ENCODE assay signal across 8 cellular contexts in the genomic region with DNA sequence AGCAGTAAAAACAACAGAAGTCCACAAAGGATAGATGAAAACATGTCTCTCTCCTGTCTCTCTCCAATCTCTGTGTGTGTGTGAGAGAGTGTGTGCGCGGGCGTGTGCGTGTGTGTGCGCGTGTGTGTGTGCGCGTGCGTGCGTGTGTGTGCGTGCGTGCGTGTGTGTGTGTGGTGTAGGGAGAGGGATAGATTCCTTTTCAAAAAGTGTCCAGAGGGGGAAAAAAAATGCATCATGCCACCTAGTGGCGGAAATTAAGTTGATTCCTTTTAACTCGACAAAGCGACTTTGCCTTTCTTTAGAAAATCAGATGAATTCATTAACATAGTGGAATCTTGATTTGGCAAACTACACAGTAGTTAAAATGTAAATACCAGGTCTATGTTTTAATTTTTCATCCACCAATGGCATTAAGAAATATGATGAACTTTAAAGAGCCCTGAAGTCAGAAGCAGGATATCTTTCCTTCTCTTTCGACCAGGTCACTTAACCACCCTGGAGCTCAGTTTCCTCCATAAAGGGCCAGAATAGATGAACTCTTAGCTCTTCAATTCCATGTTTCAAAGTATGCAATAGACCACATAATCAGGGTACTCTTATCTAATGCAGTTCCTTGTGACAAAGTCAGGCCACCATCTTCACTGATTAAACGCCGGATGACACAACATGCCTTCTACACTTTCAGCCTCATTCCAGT.
DNase-seq lines count a peak whose midpoint lies in the region; ATAC-seq and TF ChIP-seq lines count a peak whose summit lies in the region.

No MANE protein-coding gene starts in this region.

- no peaks in the 10 kb centered on the region for H3K79me2 ChIP-seq in mesendoderm (ENCODE audit: control insufficient read depth, insufficient read depth, low read length)

- H3K79me1 ChIP-seq in mesendoderm (ENCODE audit: low read length), result no peaks in the 10 kb centered on the region

- peak; percentile 58 for TF ChIP-seq CTCF in AG09309 (IDR thresholded peaks at IDR 0.05; ENCODE audit: control insufficient read depth, insufficient read depth, low read depth, low read length, missing control alignments)
- peak; percentile 44; the same call in 1 of the 2 replicates for TF ChIP-seq CTCF in GM12875 (IDR thresholded peaks at IDR 0.05; ENCODE audit: borderline replicate concordance, insufficient read depth, low read depth, low read length)
- TF ChIP-seq CTCF in endothelial cell (IDR thresholded peaks at IDR 0.05; ENCODE audit: unreplicated experiment), result peak; percentile 61
- peak; percentile 50 for TF ChIP-seq CTCF in upper lobe of right lung (IDR thresholded peaks at IDR 0.05)

- no peak overlapping the region for H2BK120ac ChIP-seq in mesendoderm (ENCODE audit: low read depth, low read length)

- no peak overlapping the region for H3K27ac Mint-ChIP-seq in endothelial cell (ENCODE audit: unreplicated experiment)

- H3K23ac ChIP-seq in mesendoderm (ENCODE audit: low read length), result no peak overlapping the region

- no peak overlapping the region for H2BK5ac ChIP-seq in mesendoderm (ENCODE audit: low read length)

- no peak overlapping the region for H4K8ac ChIP-seq in mesendoderm (ENCODE audit: low read depth, low read length)

- peak overlapping the region; percentile 88 for H3K4me3 Mint-ChIP-seq in endothelial cell (ENCODE audit: unreplicated experiment)

- peaks cover 2% of the 10 kb centered on the region for H3K4me1 Mint-ChIP-seq in endothelial cell (ENCODE audit: unreplicated experiment)

- H3K4me3 ChIP-seq in AG09309 (ENCODE audit: control insufficient read depth, low read depth, low read length) (peak overlapping the region; percentile 43), GM12875 (ENCODE audit: low read depth, low read length) (no peak overlapping the region), mesendoderm (ENCODE audit: low read length) (no peak overlapping the region), upper lobe of right lung (no peak overlapping the region)

- H3K27me3 Mint-ChIP-seq in endothelial cell (ENCODE audit: unreplicated experiment), result no peaks in the 10 kb centered on the region

- WGBS in mesendoderm (ENCODE audit: extremely low coverage, insufficient coverage, low lambda C conversion rate), result no CpG with 5 or more reads among the region's 19 CpGs

- no peak overlapping the region for H3K9ac ChIP-seq in mesendoderm (ENCODE audit: low read length)

- H4K5ac ChIP-seq in mesendoderm (ENCODE audit: low read length), result no peak overlapping the region

- no peak overlapping the region for H3K4ac ChIP-seq in mesendoderm (ENCODE audit: low read depth, low read length)

- no peak overlapping the region for H3K56ac ChIP-seq in mesendoderm (ENCODE audit: low read length)

- no peak overlapping the region for H2BK15ac ChIP-seq in mesendoderm (replicated peaks; ENCODE audit: low read depth)

- H3K36me3 ChIP-seq in mesendoderm (ENCODE audit: control insufficient read depth, insufficient read depth, low read length) (no peaks in the 10 kb centered on the region), upper lobe of right lung (no peaks in the 10 kb centered on the region)

- peak overlapping the region; percentile 19 for H3K4me2 ChIP-seq in mesendoderm (ENCODE audit: low read length)

- H3K27me3 ChIP-seq in mesendoderm (ENCODE audit: insufficient read depth, low read length, poor library complexity) (no peaks in the 10 kb centered on the region), upper lobe of right lung (peaks cover 25% of the 10 kb centered on the region)

- DNase-seq in AG09309 (ENCODE audit: low read depth) (peak; percentile 31), LoVo (ENCODE audit: low spot score) (peak; percentile 49), SK-N-DZ (ENCODE audit: low spot score) (peak; percentile 82), endothelial cell (ENCODE audit: low spot score) (peak; percentile 39), mesendoderm (peak; percentile 61), upper lobe of right lung (no peak)

- no peak overlapping the region for H3K27ac ChIP-seq in mesendoderm (ENCODE audit: low read depth, low read length)
- no peak overlapping the region for H3K27ac ChIP-seq in upper lobe of right lung

- no peaks in the 10 kb centered on the region for H3K9me3 ChIP-seq in upper lobe of right lung

- H3K36me3 Mint-ChIP-seq in endothelial cell (ENCODE audit: low read depth, unreplicated experiment), result no peaks in the 10 kb centered on the region

- H3K4me1 ChIP-seq in mesendoderm (ENCODE audit: control insufficient read depth, low read depth, low read length), result no peaks in the 10 kb centered on the region
- no peaks in the 10 kb centered on the region for H3K4me1 ChIP-seq in upper lobe of right lung

- no peaks in the 10 kb centered on the region for H3K9me3 Mint-ChIP-seq in endothelial cell (ENCODE audit: unreplicated experiment)

- intact Hi-C loops in upper lobe of right lung (cut with DNase I), result no loop called here

- no peak overlapping the region for H2AK5ac ChIP-seq in mesendoderm (ENCODE audit: low read length)

- ATAC-seq in upper lobe of right lung (peak; percentile 81), GM18858 (IDR thresholded peaks at IDR 0.05; ENCODE audit: unreplicated experiment) (no peak)

- no peak overlapping the region for H3K18ac ChIP-seq in mesendoderm (ENCODE audit: low read length)
